16 cellular contexts compared by ENCODE assay signal in genomic region chr6:163394659-163395058, GRCh38. TPM values are rescaled to one million over a fixed set of nuclear protein-coding genes. Genes with fewer than 3 reads are reported as not detected.
DNase-seq lines count a peak whose midpoint lies in the region; ATAC-seq, FAIRE-seq and TF ChIP-seq lines count a peak whose summit lies in the region.
"Had no signal": no experiment of that assay in that cellular context is flagged by ENCODE, and none has a peak within 500 bp of the region (broad histone marks: within the 10 kb centered on the region; RNA-seq: fewer than 3 reads in every experiment).

No MANE protein-coding gene starts in this region.

- intact Hi-C loops in left ventricle myocardium inferior (cut with micrococcal nuclease) (no loop called here), heart left ventricle (cut with DNase I) (loop anchor here in 3 of 10 donors (5.0 to 10.0 kb wide), 2 partner anchors 37 to 50 kb away; no protein-coding TSS in a partner anchor), right lobe of liver (cut with DNase I) (no loop called here)

- H3K79me1 ChIP-seq in H1 (ENCODE audit: low read depth, low read length) (no peaks in the 10 kb centered on the region), neuronal stem cell (ENCODE audit: low read depth, low read length) (no peaks in the 10 kb centered on the region)

- WGBS in heart left ventricle, 4 donors: 64 to 77% (median 72%) methylated on average over 4 of the region's 4 CpGs
- 91% methylated on average over 4 of the region's 4 CpGs; no CpG with 5 or more reads in 1 of the 2 experiments for WGBS in H1 (ENCODE audit: extremely low coverage in 1 of 2, insufficient coverage in 1 of 2, insufficient read length in 1 of 2, insufficient replicate concordance in 2 of 2, low coverage in 1 of 2, low lambda C conversion rate in 2 of 2, missing lambda C conversion rate in 1 of 2), 2 experiments
- WGBS in neuronal stem cell (ENCODE audit: extremely low coverage in 2 of 2, insufficient read length in 2 of 2, insufficient replicate concordance in 1 of 2), 2 donors: no CpG with 5 or more reads among the region's 4 CpGs
- WGBS in right lobe of liver (ENCODE audit: insufficient coverage, low coverage, low lambda C conversion rate, missing lambda C conversion rate): 85% methylated on average over 4 of the region's 4 CpGs

- TF ChIP-seq EP300 in H1 (IDR thresholded peaks at IDR 0.05; ENCODE audit: borderline replicate concordance in 1 of 2, low read depth in 2 of 2, low read length in 2 of 2): no peak

- H3K4me2 ChIP-seq in H1 (ENCODE audit: insufficient read depth in 1 of 2, low read depth in 2 of 2, low read length in 2 of 2): no peak overlapping the region
- H3K4me2 ChIP-seq in neuronal stem cell (ENCODE audit: insufficient read depth, low read length, poor library complexity, severe bottlenecking): no peak overlapping the region
- H3K4me2 ChIP-seq: BLaER1 had no signal

- H2BK20ac ChIP-seq in H1 (ENCODE audit: low read length): no peak overlapping the region

- H3K9me3 ChIP-seq in left ventricle myocardium inferior (replicated peaks): no peaks in the 10 kb centered on the region
- H3K9me3 ChIP-seq in heart left ventricle: no peaks in the 10 kb centered on the region
- H3K9me3 ChIP-seq in H1 (ENCODE audit: insufficient read depth in 2 of 2, low read depth in 1 of 2, low read length in 1 of 2): no peaks in the 10 kb centered on the region
- H3K9me3 ChIP-seq in neuronal stem cell (replicated peaks in 1 of 2; ENCODE audit: control insufficient read depth in 2 of 2, insufficient read depth in 1 of 2, low read depth in 1 of 2, low read length in 2 of 2): no peaks in the 10 kb centered on the region
- H3K9me3 ChIP-seq in right lobe of liver: no peaks in the 10 kb centered on the region
- H3K9me3 ChIP-seq: BLaER1, HAP-1 had no signal

- H4K91ac ChIP-seq in H1 (replicated peaks; ENCODE audit: insufficient read length, low read length): peak overlapping the region; percentile 7
- no peak overlapping the region for H4K91ac ChIP-seq in neuronal stem cell (ENCODE audit: low read depth, low read length, poor library complexity)

- H3K36me3 ChIP-seq in left ventricle myocardium inferior (no peaks in the 10 kb centered on the region), heart left ventricle (no peaks in the 10 kb centered on the region), H1 (ENCODE audit: control insufficient read depth in 2 of 4, insufficient read depth in 4 of 4, low read length in 3 of 4) (no peaks in the 10 kb centered on the region), neuronal stem cell (replicated peaks in 1 of 2; ENCODE audit: control insufficient read depth in 2 of 2, insufficient read depth in 2 of 2, low read length in 2 of 2) (no peaks in the 10 kb centered on the region), right lobe of liver (no peaks in the 10 kb centered on the region)
- H3K36me3 ChIP-seq: BLaER1, HAP-1 had no signal

- H2BK15ac ChIP-seq in H1 (ENCODE audit: low read length) (no peak overlapping the region), neuronal stem cell (ENCODE audit: low read length) (no peak overlapping the region)

- peaks cover 3% of the 10 kb centered on the region; the same call in 1 of the 2 replicates for H3K23me2 ChIP-seq in H1 (ENCODE audit: low read depth, low read length)

- in situ Hi-C loops in G401 (cut with HindIII; ENCODE audit: low sequenced_read_pairs): no loop called here

- CTCF ChIA-PET in H1 (lab: Charles Lee; ENCODE audit: partially characterized antibody): interaction anchor here (1.1 kb wide), 1 partner anchor 63 kb away, joined by 3 read pairs; no protein-coding TSS in a partner anchor

- no peak overlapping the region for H3K14ac ChIP-seq in H1 (ENCODE audit: insufficient read length)
- no peak overlapping the region for H3K14ac ChIP-seq in neuronal stem cell (ENCODE audit: low read length)

- H3K56ac ChIP-seq in H1 (replicated peaks; ENCODE audit: insufficient read length, low read depth, low read length): no peak overlapping the region

- H2AK5ac ChIP-seq in H1 (ENCODE audit: low read depth, low read length) (no peak overlapping the region), neuronal stem cell (ENCODE audit: low read depth, low read length) (no peak overlapping the region)

- no peaks in the 10 kb centered on the region for H4K20me1 ChIP-seq in H1 (replicated peaks in 1 of 2; ENCODE audit: control insufficient read depth in 1 of 2, insufficient read depth in 2 of 2, low read length in 2 of 2)
- H4K20me1 ChIP-seq: BLaER1 had no signal

- TF ChIP-seq RAD21 in H1 (IDR thresholded peaks at IDR 0.05 in 1 of 2, conservative IDR thresholded peaks at IDR 0.05 in 1 of 2; ENCODE audit: low read depth in 2 of 2, low read length in 2 of 2): no peak

- H2BK120ac ChIP-seq in H1 (replicated peaks; ENCODE audit: low read depth, low read length) (no peak overlapping the region), neuronal stem cell (ENCODE audit: low read depth, low read length) (no peak overlapping the region)

- DNase-seq in left ventricle myocardium inferior: no peak
- DNase-seq in heart left ventricle: no peak
- no peak for DNase-seq in H1 (ENCODE audit: low read depth in 1 of 2, low spot score in 2 of 2)
- DNase-seq in neuronal stem cell (ENCODE audit: low spot score): no peak
- no peak for DNase-seq in G401 (ENCODE audit: low spot score)
- no peak for DNase-seq in right lobe of liver
- DNase-seq in KG1 (lab: John Stamatoyannopoulos, UW): no peak
- DNase-seq: 8988T; CD4-positive, alpha-beta memory T cell; DMS153; DMS79; GF-D8 had no signal

- peaks cover 56% of the 10 kb centered on the region for H3K4me1 ChIP-seq in left ventricle myocardium inferior
- H3K4me1 ChIP-seq in heart left ventricle: peaks cover 0 to 47% (median 19%) of the 10 kb centered on the region in 12 donors
- peaks cover 0 to 7% (median 3%) of the 10 kb centered on the region in 4 experiments; a peak in 5 of 7 replicates for H3K4me1 ChIP-seq in H1 (replicated peaks in 1 of 4; ENCODE audit: control insufficient read depth in 3 of 4, insufficient read depth in 4 of 4, low read length in 3 of 4)
- H3K4me1 ChIP-seq in neuronal stem cell (ENCODE audit: control insufficient read depth in 2 of 2, insufficient read depth in 1 of 2, low read depth in 1 of 2, low read length in 2 of 2): peaks cover 14 to 50% of the 10 kb centered on the region in 2 donors
- peaks cover 0 to 6% (median 0%) of the 10 kb centered on the region in 4 donors for H3K4me1 ChIP-seq in right lobe of liver

- no peaks in the 10 kb centered on the region for H3K79me2 ChIP-seq in H1 (ENCODE audit: control insufficient read depth in 1 of 2, insufficient read depth in 2 of 2, low read length in 2 of 2)

- no peak for FAIRE-seq in H1 (lab: Jason Lieb, UNC)
- FAIRE-seq: HepG2 had no signal

- H3K4ac ChIP-seq in H1 (replicated peaks; ENCODE audit: insufficient read length, low read depth, low read length) (no peak overlapping the region), neuronal stem cell (ENCODE audit: low read length) (no peak overlapping the region)

- H3K23ac ChIP-seq in H1 (ENCODE audit: insufficient read length): no peak overlapping the region
- no peak overlapping the region for H3K23ac ChIP-seq in neuronal stem cell (ENCODE audit: low read depth, low read length, poor library complexity)

- no peaks in the 10 kb centered on the region for H3K27me3 ChIP-seq in left ventricle myocardium inferior (ENCODE audit: low read depth)
- no peaks in the 10 kb centered on the region for H3K27me3 ChIP-seq in heart left ventricle
- H3K27me3 ChIP-seq in H1 (replicated peaks in 1 of 4; ENCODE audit: control insufficient read depth in 3 of 4, extremely low read depth in 1 of 4, insufficient read depth in 3 of 4, low read length in 3 of 4): no peaks in the 10 kb centered on the region
- no peaks in the 10 kb centered on the region for H3K27me3 ChIP-seq in neuronal stem cell (ENCODE audit: control insufficient read depth in 3 of 3, insufficient read depth in 3 of 3, low read depth in 1 of 3, low read length in 3 of 3)
- H3K27me3 ChIP-seq in right lobe of liver: no peaks in the 10 kb centered on the region
- H3K27me3 ChIP-seq: BLaER1 had no signal

- H3K18ac ChIP-seq in H1 (ENCODE audit: extremely low read depth, low read length) (no peak overlapping the region), neuronal stem cell (ENCODE audit: low read length) (peak overlapping the region; percentile 20)

- TF ChIP-seq POLR2A in heart left ventricle (IDR thresholded peaks at IDR 0.05) (no peak), H1 (IDR thresholded peaks at IDR 0.05; ENCODE audit: control extremely low read depth in 1 of 2, low read depth in 2 of 2, low read length in 2 of 2) (no peak), right lobe of liver (IDR thresholded peaks at IDR 0.05) (no peak)

- no peak overlapping the region; the same call in 1 of the 2 replicates for H4K8ac ChIP-seq in H1 (ENCODE audit: extremely low read depth, insufficient read depth, low read length)
- no peak overlapping the region for H4K8ac ChIP-seq in neuronal stem cell (ENCODE audit: low read depth, low read length)

- no peak overlapping the region for H3K9ac ChIP-seq in H1 (replicated peaks in 1 of 4; ENCODE audit: extremely low read depth in 1 of 4, low read depth in 3 of 4, low read length in 3 of 4)
- no peak overlapping the region for H3K9ac ChIP-seq in neuronal stem cell (ENCODE audit: low read depth, low read length, poor library complexity)
- H3K9ac ChIP-seq: BLaER1 had no signal

- H2BK5ac ChIP-seq in H1 (ENCODE audit: low read depth, low read length): no peak overlapping the region
- no peak overlapping the region for H2BK5ac ChIP-seq in neuronal stem cell (ENCODE audit: low read length)

- H3K27ac ChIP-seq in left ventricle myocardium inferior (replicated peaks): peak overlapping the region; percentile 58
- no peak overlapping the region for H3K27ac ChIP-seq in heart left ventricle
- no peak overlapping the region for H3K27ac ChIP-seq in H1 (ENCODE audit: low read depth, low read length)
- H3K27ac ChIP-seq in neuronal stem cell (replicated peaks; ENCODE audit: low read length): no peak overlapping the region
- H3K27ac ChIP-seq in right lobe of liver: no peak overlapping the region
- H3K27ac ChIP-seq: BLaER1 had no signal

- POLR2A ChIA-PET in H1 (lab: Charles Lee; ENCODE audit: partially characterized antibody): no interaction called here

- H2BK12ac ChIP-seq in H1 (ENCODE audit: low read depth, low read length) (no peak overlapping the region; the same call in 1 of the 2 replicates), neuronal stem cell (ENCODE audit: low read length) (no peak overlapping the region)

- H2AFZ ChIP-seq in H1 (ENCODE audit: low read length) (no peak overlapping the region), neuronal stem cell (ENCODE audit: low read length) (peak overlapping the region; percentile 44)

- H4K5ac ChIP-seq in H1 (ENCODE audit: insufficient read length, low read depth, low read length): no peak overlapping the region

- TF ChIP-seq CTCF in left ventricle myocardium inferior (IDR thresholded peaks at IDR 0.05; ENCODE audit: borderline replicate concordance) (no peak), heart left ventricle (IDR thresholded peaks at IDR 0.05) (no peak), H1 (IDR thresholded peaks at IDR 0.05; ENCODE audit: control extremely low read depth in 1 of 3, insufficient read depth in 1 of 3, low read depth in 1 of 3, low read length in 3 of 3) (no peak), right lobe of liver (IDR thresholded peaks at IDR 0.05) (no peak)

- H3K4me3 ChIP-seq in left ventricle myocardium inferior (no peak overlapping the region), heart left ventricle (no peak overlapping the region), H1 (ENCODE audit: extremely low read depth in 1 of 4, insufficient read depth in 2 of 4, low read depth in 3 of 4, low read length in 4 of 4) (no peak overlapping the region), neuronal stem cell (ENCODE audit: low read length in 2 of 2) (no peak overlapping the region), right lobe of liver (no peak overlapping the region)
- H3K4me3 ChIP-seq: BLaER1, HAP-1 had no signal

- ATAC-seq in heart left ventricle: no peak
- no peak for ATAC-seq in HG03095 (IDR thresholded peaks at IDR 0.05; ENCODE audit: unreplicated experiment)
- ATAC-seq in right lobe of liver: no peak
- ATAC-seq: HepG2 had no signal

RNA-seq across cellular contexts. Expression of gene QKI, which starts 19.9 kb away (rescaled TPM):
- total RNA-seq in left ventricle myocardium inferior: 449 TPM
- 100 to 1,000 TPM; 367 to 607 (median 489) TPM for total RNA-seq in heart left ventricle
- 100 to 1,000 TPM in 1 of 2 donors, 10 to 100 TPM in 1; 80.2 to 250 TPM for polyA plus RNA-seq in heart left ventricle
- 183 and 187 TPM in 2 replicates for total RNA-seq in H1 (2021; fragmentation: NEBNext Ultra II Directional; extraction: Animal tissue kit (Norgen Biotek cat#: 25700))
- polyA plus RNA-seq in H1 (2011; rRNA removed): 181 and 192 TPM in 2 replicates
- 139 TPM for polyA plus RNA-seq in H1 (2011; cell fraction: cytosol; rRNA removed)
- polyA plus RNA-seq in H1 (2011; cell fraction: nucleus; rRNA removed): 515 TPM
- 88.8 to 150 TPM (median 131 TPM) in 4 replicates for polyA plus RNA-seq in H1 (2012, experiment 1 of 2)
- polyA plus RNA-seq in H1 (2012, experiment 2 of 2): 21.1 TPM
- 128 TPM for polyA plus RNA-seq in H1 (2013, experiment 1 of 2)
- polyA plus RNA-seq in H1 (2013, experiment 2 of 2): 113 TPM
- 550 and 562 TPM in 2 replicates for polyA minus RNA-seq in H1 (2011; rRNA and poly(A)+ RNA removed)
- polyA minus RNA-seq in H1 (2011; cell fraction: cytosol; rRNA and poly(A)+ RNA removed): 165 TPM
- 460 TPM for polyA minus RNA-seq in H1 (2011; cell fraction: nucleus; rRNA and poly(A)+ RNA removed)
- 174 TPM for polyA plus RNA-seq in neuronal stem cell (2013, experiment 1 of 2)
- 177 TPM for polyA plus RNA-seq in neuronal stem cell (2013, experiment 2 of 2)
- total RNA-seq in G401 (2014; rRNA removed; shearing (Covaris generic)): 107 and 133 TPM in 2 replicates
- total RNA-seq in right lobe of liver: 10 to 100 TPM; 47.6 to 80.8 (median 76.3) TPM
